Comparison of ENCODE assay signal across 8 cellular contexts in genomic region chr2:179106342-179107178, GRCh38. TPM values are rescaled to one million over a fixed set of nuclear protein-coding genes. Genes with fewer than 3 reads are reported as not detected.
DNase-seq lines count a peak whose midpoint lies in the region; ATAC-seq and TF ChIP-seq lines count a peak whose summit lies in the region.

No MANE protein-coding gene starts in this region.

- H3K4me1 ChIP-seq in liver (ENCODE audit: control insufficient read depth in 4 of 4, insufficient read depth in 4 of 4, low read length in 3 of 4), result no peaks in the 10 kb centered on the region

- intact Hi-C loops in MCF 10A (cut with micrococcal nuclease), result no loop called here

- DNase-seq in COLO668 (lab: John Stamatoyannopoulos, UW; ENCODE audit: unreplicated experiment) (peak; percentile 80), NCI-H748 (lab: John Stamatoyannopoulos, UW; ENCODE audit: unreplicated experiment) (peak; percentile 100), MCF 10A (ENCODE audit: unreplicated experiment) (peak; percentile 97)
- DNase-seq in central memory CD4-positive, alpha-beta T cell, result no peak

- no peak for TF ChIP-seq RAD21 in liver (IDR thresholded peaks at IDR 0.05)

- no peaks in the 10 kb centered on the region for H3K9me3 Mint-ChIP-seq in MCF 10A (ENCODE audit: unreplicated experiment)

- peak overlapping the region; percentile 33 for H3K4me3 Mint-ChIP-seq in MCF 10A (ENCODE audit: unreplicated experiment)

- peaks cover 38% of the 10 kb centered on the region for H3K4me1 Mint-ChIP-seq in MCF 10A (ENCODE audit: insufficient read depth, unreplicated experiment)

- CTCF ChIA-PET in MCF 10A (lab: Yijun Ruan, JAX), result interaction anchor here (0.6 to 1.4 kb wide), 4 partner anchors 23 to 115 kb away, joined by 3 to 6 read pairs (median 3); no protein-coding TSS in a partner anchor

- TF ChIP-seq CTCF in MCF 10A (IDR thresholded peaks at IDR 0.05; ENCODE audit: unreplicated experiment), result no peak
- no peak for TF ChIP-seq CTCF in liver (IDR thresholded peaks at IDR 0.05; ENCODE audit: low read depth, low read length, missing input control)

- H3K27me3 ChIP-seq in liver (ENCODE audit: control insufficient read depth in 4 of 4, insufficient read depth in 4 of 4, low read length in 3 of 4), result no peaks in the 10 kb centered on the region

- H3K27me3 Mint-ChIP-seq in MCF 10A (ENCODE audit: insufficient read depth, unreplicated experiment), result no peaks in the 10 kb centered on the region

- peak; percentile 84 for ATAC-seq in GM19324 (IDR thresholded peaks at IDR 0.05; ENCODE audit: low FRiP score, unreplicated experiment)
- ATAC-seq in HG03354 (IDR thresholded peaks at IDR 0.05; ENCODE audit: poor library complexity, severe bottlenecking, unreplicated experiment), result peak; percentile 90
- no peak for ATAC-seq in HG03571 (IDR thresholded peaks at IDR 0.05; ENCODE audit: unreplicated experiment)

- H3K27ac ChIP-seq in liver (ENCODE audit: low read depth in 1 of 2, low read length in 2 of 2), result no peak overlapping the region

- BruUV-seq in MCF 10A (replicated peaks; lab: Mats Ljungman, UMichigan), result no TSS peak

- no peaks in the 10 kb centered on the region for H3K9me3 ChIP-seq in liver (ENCODE audit: control insufficient read depth in 4 of 4, low read length in 3 of 4)

- H3K4me3 ChIP-seq in liver (ENCODE audit: low read depth in 1 of 3, low read length in 3 of 3), result no peak overlapping the region

- H3K9ac ChIP-seq in liver (ENCODE audit: low read depth in 1 of 2, low read length in 2 of 2), result no peak overlapping the region

- H3K36me3 ChIP-seq in liver (ENCODE audit: control insufficient read depth in 4 of 4, insufficient read depth in 3 of 4, low read depth in 1 of 4, low read length in 3 of 4), result peaks cover 3 to 12% (median 9%) of the 10 kb centered on the region in 4 donors

- POLR2A ChIA-PET in MCF 10A (lab: Yijun Ruan, JAX), result interaction anchor here (0.6 to 1.2 kb wide), 5 partner anchors 10 to 368 kb away, joined by 3 to 4 read pairs (median 3); no protein-coding TSS in a partner anchor

- WGBS in liver, result 81% methylated on average over 7 of the region's 7 CpGs

- peak overlapping the region; percentile 91 for H3K27ac Mint-ChIP-seq in MCF 10A (ENCODE audit: low read depth, unreplicated experiment)

- H3K36me3 Mint-ChIP-seq in MCF 10A (ENCODE audit: insufficient read depth, unreplicated experiment), result peaks cover 31% of the 10 kb centered on the region

TF ChIP-seq in liver, 16 proteins besides CTCF, POLR2A, EP300 and RAD21:
- TF ChIP-seq MAX (IDR thresholded peaks at IDR 0.05) (no peak), RXRA (IDR thresholded peaks at IDR 0.05) (no peak), ATF3 (IDR thresholded peaks at IDR 0.05) (peak; percentile 60), HNF4A (conservative IDR thresholded peaks at IDR 0.05) (peak in 1 of 2 donors; percentile 11), YY1 (IDR thresholded peaks at IDR 0.05) (peak; percentile 36), FOXA1 (IDR thresholded peaks at IDR 0.05) (no peak), JUND (IDR thresholded peaks at IDR 0.05) (peak; percentile 87 to 95), HNF4G (IDR thresholded peaks at IDR 0.05) (no peak), REST (IDR thresholded peaks at IDR 0.05) (no peak), FOXA2 (IDR thresholded peaks at IDR 0.05) (no peak)

RNA-seq across cellular contexts. Expression of gene CCDC141, which starts 56.6 kb away (rescaled TPM):
- total RNA-seq in MCF 10A (2022), result not detected in 2 replicates
- total RNA-seq in liver, result 1 to 10 TPM in 1 of 2 donors, under 1 TPM in 1; 0.37 to 1.0 TPM
- polyA plus RNA-seq in liver, result under 1 TPM; 0.05 to 0.40 TPM
